In genomic region chr21:42161401-42161956, GRCh38 we compare ENCODE assay signal across 16 cellular contexts. TPM values are rescaled to one million over a fixed set of nuclear protein-coding genes. Genes with fewer than 3 reads are reported as not detected.
DNase-seq lines count a peak whose midpoint lies in the region; ATAC-seq and TF ChIP-seq lines count a peak whose summit lies in the region.
"Had no signal": no experiment of that assay in that cellular context is flagged by ENCODE, and none has a peak within 500 bp of the region (broad histone marks: within the 10 kb centered on the region; RNA-seq: fewer than 3 reads in every experiment).

No MANE protein-coding gene starts in this region.

- peak overlapping the region; percentile 0 for H3K27ac Mint-ChIP-seq in activated CD4-positive, alpha-beta memory T cell treated with anti-CD3 and anti-CD28 coated beads, Interleukin-2, amount 10 ng/mL, durations not matched to agents 7 days and 5 days
- H3K27ac Mint-ChIP-seq in activated CD4-positive, alpha-beta memory T cell treated with anti-CD3 and anti-CD28 coated beads for 36 hours = no peak overlapping the region
- H3K27ac Mint-ChIP-seq in endothelial cell (ENCODE audit: unreplicated experiment) = peak overlapping the region; percentile 90

- intact Hi-C loops in activated CD4-positive, alpha-beta memory T cell treated with anti-CD3 and anti-CD28 coated beads for 36 hours (cut with micrococcal nuclease) = loop anchor here (5.0 kb wide), 1 partner anchor 291 kb away; no protein-coding TSS in a partner anchor
- intact Hi-C loops in OCI-LY7 (cut with micrococcal nuclease; ENCODE audit: unreplicated experiment) = no loop called here

- H3K36me3 ChIP-seq in OCI-LY7 (ENCODE audit: insufficient read depth, low read length) (no peaks in the 10 kb centered on the region), smooth muscle cell (ENCODE audit: low read depth) (no peaks in the 10 kb centered on the region)
- H3K36me3 ChIP-seq: ascending aorta had no signal

- CTCF ChIA-PET in activated CD4-positive, alpha-beta memory T cell treated with anti-CD3 and anti-CD28 coated beads, Interleukin-2, amount 10 ng/mL, durations not matched to agents 7 days and 5 days (lab: Charles Lee) = no interaction called here
- CTCF ChIA-PET in activated CD4-positive, alpha-beta memory T cell treated with anti-CD3 and anti-CD28 coated beads for 36 hours (lab: Charles Lee) = interaction anchor here (1.3 kb wide), 1 partner anchor 97 kb away, joined by 7 read pairs; no protein-coding TSS in a partner anchor
- CTCF ChIA-PET in OCI-LY7 (lab: Charles Lee; ENCODE audit: unreplicated experiment) = no interaction called here

- BruUV-seq in OCI-LY7 (replicated peaks; lab: Mats Ljungman, UMichigan) = no TSS peak

- H3K4me1 Mint-ChIP-seq in activated CD4-positive, alpha-beta memory T cell treated with anti-CD3 and anti-CD28 coated beads, Interleukin-2, amount 10 ng/mL, durations not matched to agents 7 days and 5 days = peaks cover 16% of the 10 kb centered on the region
- peaks cover 13% of the 10 kb centered on the region for H3K4me1 Mint-ChIP-seq in activated CD4-positive, alpha-beta memory T cell treated with anti-CD3 and anti-CD28 coated beads for 36 hours (ENCODE audit: low read depth)
- H3K4me1 Mint-ChIP-seq in endothelial cell (ENCODE audit: unreplicated experiment) = peaks cover 42% of the 10 kb centered on the region

- no peaks in the 10 kb centered on the region for H3K27me3 ChIP-seq in smooth muscle cell (ENCODE audit: low read depth)
- H3K27me3 ChIP-seq: ascending aorta had no signal

- ATAC-seq in HG02763 (IDR thresholded peaks at IDR 0.05; ENCODE audit: unreplicated experiment) = no peak

- no peaks in the 10 kb centered on the region for H3K36me3 Mint-ChIP-seq in activated CD4-positive, alpha-beta memory T cell treated with anti-CD3 and anti-CD28 coated beads, Interleukin-2, amount 10 ng/mL, durations not matched to agents 7 days and 5 days (ENCODE audit: low read depth)
- no peaks in the 10 kb centered on the region for H3K36me3 Mint-ChIP-seq in activated CD4-positive, alpha-beta memory T cell treated with anti-CD3 and anti-CD28 coated beads for 36 hours
- H3K36me3 Mint-ChIP-seq in endothelial cell (ENCODE audit: low read depth, unreplicated experiment) = peaks cover 5% of the 10 kb centered on the region

- H3K9me3 Mint-ChIP-seq in activated CD4-positive, alpha-beta memory T cell treated with anti-CD3 and anti-CD28 coated beads, Interleukin-2, amount 10 ng/mL, durations not matched to agents 7 days and 5 days = no peaks in the 10 kb centered on the region
- H3K9me3 Mint-ChIP-seq in activated CD4-positive, alpha-beta memory T cell treated with anti-CD3 and anti-CD28 coated beads for 36 hours = no peaks in the 10 kb centered on the region
- no peaks in the 10 kb centered on the region for H3K9me3 Mint-ChIP-seq in endothelial cell (ENCODE audit: unreplicated experiment)

- H3K27me3 Mint-ChIP-seq in activated CD4-positive, alpha-beta memory T cell treated with anti-CD3 and anti-CD28 coated beads, Interleukin-2, amount 10 ng/mL, durations not matched to agents 7 days and 5 days = peaks cover 5% of the 10 kb centered on the region
- H3K27me3 Mint-ChIP-seq in activated CD4-positive, alpha-beta memory T cell treated with anti-CD3 and anti-CD28 coated beads for 36 hours = no peaks in the 10 kb centered on the region
- peaks cover 11% of the 10 kb centered on the region for H3K27me3 Mint-ChIP-seq in endothelial cell (ENCODE audit: unreplicated experiment)

- H3K4me3 Mint-ChIP-seq in activated CD4-positive, alpha-beta memory T cell treated with anti-CD3 and anti-CD28 coated beads, Interleukin-2, amount 10 ng/mL, durations not matched to agents 7 days and 5 days = no peak overlapping the region
- H3K4me3 Mint-ChIP-seq in activated CD4-positive, alpha-beta memory T cell treated with anti-CD3 and anti-CD28 coated beads for 36 hours = no peak overlapping the region
- peak overlapping the region; percentile 83 for H3K4me3 Mint-ChIP-seq in endothelial cell (ENCODE audit: unreplicated experiment)

- no peaks in the 10 kb centered on the region for H3F3A ChIP-seq in smooth muscle cell (ENCODE audit: low read depth)

- H3K79me2 ChIP-seq in OCI-LY7 (ENCODE audit: insufficient read depth, low read depth, low read length) = no peaks in the 10 kb centered on the region
- H3K79me2 ChIP-seq in smooth muscle cell (ENCODE audit: low read depth) = no peaks in the 10 kb centered on the region

- no peak for TF ChIP-seq CTCF in OCI-LY7 (conservative IDR thresholded peaks at IDR 0.05; ENCODE audit: low read length)
- TF ChIP-seq CTCF in endothelial cell (IDR thresholded peaks at IDR 0.05; ENCODE audit: unreplicated experiment) = no peak
- no peak for TF ChIP-seq CTCF in smooth muscle cell (IDR thresholded peaks at IDR 0.05; ENCODE audit: borderline replicate concordance, insufficient read depth, poor library complexity, severe bottlenecking)

- no peaks in the 10 kb centered on the region for H3K9me3 ChIP-seq in OCI-LY7 (ENCODE audit: low read length)
- no peaks in the 10 kb centered on the region for H3K9me3 ChIP-seq in smooth muscle cell (replicated peaks; ENCODE audit: low read depth)
- H3K9me3 ChIP-seq: ascending aorta had no signal

- no peak overlapping the region for H3K27ac ChIP-seq in OCI-LY7 (ENCODE audit: low read depth, low read length, poor library complexity, severe bottlenecking)
- H3K27ac ChIP-seq in smooth muscle cell (ENCODE audit: low read depth) = no peak overlapping the region
- H3K27ac ChIP-seq: ascending aorta, skin epidermis had no signal

- H3K4me1 ChIP-seq in OCI-LY7 (ENCODE audit: insufficient read depth, low read length, poor library complexity, severe bottlenecking) (peaks cover 29% of the 10 kb centered on the region), smooth muscle cell (ENCODE audit: low read depth) (peaks cover 4% of the 10 kb centered on the region)
- H3K4me1 ChIP-seq: ascending aorta had no signal

- POLR2A ChIA-PET in activated CD4-positive, alpha-beta memory T cell treated with anti-CD3 and anti-CD28 coated beads, Interleukin-2, amount 10 ng/mL, durations not matched to agents 7 days and 5 days (lab: Charles Lee) = no interaction called here
- POLR2A ChIA-PET in activated CD4-positive, alpha-beta memory T cell treated with anti-CD3 and anti-CD28 coated beads for 36 hours (lab: Charles Lee) = no interaction called here
- POLR2A ChIA-PET in OCI-LY7 (lab: Charles Lee) = no interaction called here

- DNase-seq in activated CD4-positive, alpha-beta memory T cell treated with anti-CD3 and anti-CD28 coated beads, Interleukin-2, amount 10 ng/mL, durations not matched to agents 7 days and 5 days = peak; percentile 9
- no peak for DNase-seq in activated CD4-positive, alpha-beta memory T cell treated with anti-CD3 and anti-CD28 coated beads for 36 hours
- no peak for DNase-seq in OCI-LY7 (ENCODE audit: low spot score)
- DNase-seq in endothelial cell (ENCODE audit: low spot score) = no peak
- no peak for DNase-seq in smooth muscle cell (lab: John Stamatoyannopoulos, UW; ENCODE audit: unreplicated experiment)
- DNase-seq in amygdala (lab: John Stamatoyannopoulos, UW) = no peak
- no peak for DNase-seq in HuH-7 (ENCODE audit: low spot score)
- DNase-seq: Calu3, dermis blood vessel endothelial cell, KG1, NCI-H748 treated with DMSO at 0.1 percent for 48 hours, occipital lobe had no signal

- no peak overlapping the region for H3K9ac ChIP-seq in smooth muscle cell (ENCODE audit: low read depth)

- H4K20me1 ChIP-seq in OCI-LY7 (ENCODE audit: insufficient read depth, low read length) (no peaks in the 10 kb centered on the region), smooth muscle cell (ENCODE audit: low read depth) (no peaks in the 10 kb centered on the region)

- H3K4me2 ChIP-seq in OCI-LY7 (ENCODE audit: low read length) = peak overlapping the region; percentile 39
- H3K4me2 ChIP-seq in smooth muscle cell = no peak overlapping the region

- H3K4me3 ChIP-seq in OCI-LY7 (ENCODE audit: low read depth, low read length, poor library complexity, severe bottlenecking) (no peak overlapping the region), smooth muscle cell (no peak overlapping the region)
- H3K4me3 ChIP-seq: ascending aorta, skin epidermis had no signal

- no peaks in the 10 kb centered on the region for H3K9me2 ChIP-seq in OCI-LY7 (ENCODE audit: insufficient read depth, low read length)

- 88% methylated on average over 7 of the region's 7 CpGs for WGBS in smooth muscle cell (ENCODE audit: low lambda C conversion rate)

- peak overlapping the region; percentile 85 for H2AFZ ChIP-seq in OCI-LY7 (ENCODE audit: low read length)
- H2AFZ ChIP-seq in smooth muscle cell (ENCODE audit: low read depth) = peak overlapping the region; percentile 43

RNA-seq across cellular contexts. Expression of gene ABCG1, which starts 57.5 kb away (rescaled TPM):
- total RNA-seq in activated CD4-positive, alpha-beta memory T cell treated with anti-CD3 and anti-CD28 coated beads, Interleukin-2, amount 10 ng/mL, durations not matched to agents 7 days and 5 days = 10 to 100 TPM; 23.7 to 25.3 TPM
- total RNA-seq in activated CD4-positive, alpha-beta memory T cell treated with anti-CD3 and anti-CD28 coated beads for 36 hours = 10 to 100 TPM; 22.2 to 24.6 TPM
- 13.2 and 16.7 TPM in 2 replicates for total RNA-seq in OCI-LY7 (2014; rRNA removed; shearing (Covaris generic))
- total RNA-seq in OCI-LY7 (2022) = 17.3 and 18.8 TPM in 2 replicates
- 48.9 TPM for total RNA-seq in endothelial cell (ENCODE audit: unreplicated experiment)
- 1.7 and 2.9 TPM in 2 replicates for total RNA-seq in smooth muscle cell
- 0.55 and 1.1 TPM in 2 replicates for polyA plus RNA-seq in smooth muscle cell
- total RNA-seq: RPMI7951 had no signal
